Comparison of ENCODE assay signal across 8 cellular contexts in the genomic region with DNA sequence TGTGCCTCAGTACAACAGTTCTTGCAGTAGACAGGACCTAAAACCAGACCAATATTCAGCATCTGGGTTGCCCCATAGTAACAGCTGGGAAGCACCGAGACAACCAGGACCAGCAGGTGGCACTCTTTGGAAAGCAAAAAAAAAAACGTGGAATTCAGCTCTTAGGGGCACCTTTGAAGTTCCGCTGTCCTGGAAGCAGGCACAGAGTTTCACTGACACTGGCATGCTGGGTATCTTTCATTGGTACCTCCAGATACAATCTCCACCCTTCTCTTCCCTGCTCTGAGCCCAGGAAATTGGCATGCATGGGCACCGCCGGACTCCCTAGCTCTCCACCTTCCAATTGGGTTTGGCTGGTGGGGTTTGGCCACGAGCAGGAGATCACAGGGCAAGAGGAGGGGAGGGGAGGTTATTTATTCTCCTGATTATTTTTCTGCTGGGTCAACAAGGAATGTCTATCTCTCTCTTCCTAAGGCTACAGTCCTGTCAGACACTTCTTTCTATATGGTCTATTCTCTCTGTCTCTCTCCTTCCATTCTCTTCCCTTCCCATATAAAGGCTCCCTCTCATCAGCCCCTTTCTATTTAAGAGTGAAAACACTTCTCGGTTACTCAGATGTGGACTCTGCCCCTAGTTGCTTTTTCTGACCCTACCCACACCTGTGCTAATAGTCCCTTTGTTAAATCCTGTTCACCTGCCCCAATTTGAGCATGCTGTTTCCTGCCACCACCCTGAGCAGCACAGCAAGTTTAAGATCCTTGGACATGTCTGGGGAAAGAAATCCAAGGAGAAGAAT. TPM values are rescaled to one million over a fixed set of nuclear protein-coding genes. Genes with fewer than 3 reads are reported as not detected.
A peak's percentile ranks its signal among the peaks of the same experiment; 100 is the strongest.
DNase-seq lines count a peak whose midpoint lies in the region; ATAC-seq and TF ChIP-seq lines count a peak whose summit lies in the region.

No MANE protein-coding gene starts in this region.

- no peak overlapping the region for H3K4me3 Mint-ChIP-seq in activated naive CD8-positive, alpha-beta T cell treated with anti-CD3 and anti-CD28 coated beads, Interleukin-2, amount 10 ng/mL, durations not matched to agents 7 days and 5 days

- H3K27ac ChIP-seq in right atrium auricular region: no peak overlapping the region
- H3K27ac ChIP-seq in sigmoid colon: no peak overlapping the region

- H3K36me3 ChIP-seq in right atrium auricular region (no peaks in the 10 kb centered on the region), sigmoid colon (no peaks in the 10 kb centered on the region)

- no peak for TF ChIP-seq POLR2A in sigmoid colon (IDR thresholded peaks at IDR 0.05)

- H3K27ac Mint-ChIP-seq in activated naive CD8-positive, alpha-beta T cell treated with anti-CD3 and anti-CD28 coated beads, Interleukin-2, amount 10 ng/mL, durations not matched to agents 7 days and 5 days: no peak overlapping the region

- TF ChIP-seq CTCF in right atrium auricular region (IDR thresholded peaks at IDR 0.05) (peak; percentile 33 to 77), sigmoid colon (IDR thresholded peaks at IDR 0.05) (peak in 3 of 4 experiments; percentile 29 to 60 (median 35))

- POLR2A ChIA-PET in activated naive CD8-positive, alpha-beta T cell treated with anti-CD3 and anti-CD28 coated beads, Interleukin-2, amount 10 ng/mL, durations not matched to agents 7 days and 5 days (lab: Charles Lee): interaction anchor here (1.7 to 2.2 kb wide), 2 partner anchors 28 to 87 kb away, joined by 6 to 17 read pairs; a partner anchor contains a TSS

- no peak for ATAC-seq in activated naive CD8-positive, alpha-beta T cell treated with anti-CD3 and anti-CD28 coated beads, Interleukin-2, amount 10 ng/mL, durations not matched to agents 7 days and 5 days (ENCODE audit: low read depth)
- ATAC-seq in GM21447 (IDR thresholded peaks at IDR 0.05; ENCODE audit: unreplicated experiment): no peak
- no peak for ATAC-seq in HG02970 (IDR thresholded peaks at IDR 0.05; ENCODE audit: low FRiP score, unreplicated experiment)

- 9 to 23% methylated on average over 7 of the region's 7 CpGs for WGBS in sigmoid colon, 2 donors

- DNase-seq in ELR (ENCODE audit: low read depth): peak; percentile 68
- peak; percentile 62 for DNase-seq in HuH-7 (ENCODE audit: low spot score)
- DNase-seq in RPMI7951 (ENCODE audit: low read depth): peak; percentile 52
- DNase-seq in activated naive CD8-positive, alpha-beta T cell treated with anti-CD3 and anti-CD28 coated beads, Interleukin-2, amount 10 ng/mL, durations not matched to agents 7 days and 5 days: peak; percentile 41
- DNase-seq in right atrium auricular region (ENCODE audit: low spot score): no peak
- DNase-seq in sigmoid colon: no peak

- no peak overlapping the region for H3K4me3 ChIP-seq in right atrium auricular region
- H3K4me3 ChIP-seq in sigmoid colon: no peak overlapping the region

- no peaks in the 10 kb centered on the region for H3K27me3 ChIP-seq in right atrium auricular region
- no peaks in the 10 kb centered on the region for H3K27me3 ChIP-seq in sigmoid colon

- no peaks in the 10 kb centered on the region for H3K9me3 Mint-ChIP-seq in activated naive CD8-positive, alpha-beta T cell treated with anti-CD3 and anti-CD28 coated beads, Interleukin-2, amount 10 ng/mL, durations not matched to agents 7 days and 5 days

- H3K27me3 Mint-ChIP-seq in activated naive CD8-positive, alpha-beta T cell treated with anti-CD3 and anti-CD28 coated beads, Interleukin-2, amount 10 ng/mL, durations not matched to agents 7 days and 5 days: peaks cover 3% of the 10 kb centered on the region

- H3K4me1 ChIP-seq in right atrium auricular region: peaks cover 0 to 15% of the 10 kb centered on the region in 2 donors
- H3K4me1 ChIP-seq in sigmoid colon: peaks cover 0 to 17% (median 6%) of the 10 kb centered on the region in 4 donors

- H3K9me3 ChIP-seq in right atrium auricular region: no peaks in the 10 kb centered on the region
- no peaks in the 10 kb centered on the region for H3K9me3 ChIP-seq in sigmoid colon

- H3K4me1 Mint-ChIP-seq in activated naive CD8-positive, alpha-beta T cell treated with anti-CD3 and anti-CD28 coated beads, Interleukin-2, amount 10 ng/mL, durations not matched to agents 7 days and 5 days: peaks cover 21% of the 10 kb centered on the region

- no peak for TF ChIP-seq EP300 in sigmoid colon (IDR thresholded peaks at IDR 0.05)

- peaks cover 1% of the 10 kb centered on the region for H3K36me3 Mint-ChIP-seq in activated naive CD8-positive, alpha-beta T cell treated with anti-CD3 and anti-CD28 coated beads, Interleukin-2, amount 10 ng/mL, durations not matched to agents 7 days and 5 days

- intact Hi-C loops in sigmoid colon (cut with DNase I): loop anchor here (5.0 kb wide), 2 partner anchors 196 to 291 kb away; a partner anchor contains a TSS

RNA-seq across cellular contexts. Expression of a gene that starts 1.9 kb away (rescaled TPM):
- total RNA-seq in RPMI7951 (2014; rRNA removed; shearing (Covaris generic)): 1.6 and 2.5 TPM in 2 replicates
- 1 to 10 TPM; 8.3 to 9.8 TPM for total RNA-seq in activated naive CD8-positive, alpha-beta T cell treated with anti-CD3 and anti-CD28 coated beads, Interleukin-2, amount 10 ng/mL, durations not matched to agents 7 days and 5 days
- total RNA-seq in right atrium auricular region (1 to 10 TPM; 2.8 to 3.9 TPM), sigmoid colon (10 to 100 TPM in 1 of 4 donors, 1 to 10 TPM in 3; 3.3 to 11.8 (median 5.9) TPM)
- 10 to 100 TPM in 2 of 3 donors, 1 to 10 TPM in 1; 9.4 to 22.2 (median 19.2) TPM for polyA plus RNA-seq in sigmoid colon

Comparison
In these comparisons a context has a peak if more than half of its experiments do, and no peak if none do; other contexts are left out.
1. DNase-seq: peak in ELR (single experiment), HuH-7 (single experiment), RPMI7951 (single experiment) and activated naive CD8-positive, alpha-beta T cell treated with anti-CD3 and anti-CD28 coated beads, Interleukin-2, amount 10 ng/mL, durations not matched to agents 7 days and 5 days (single experiment); none in right atrium auricular region (single experiment) and sigmoid colon (single experiment).